ENCODE assay signal across 8 cellular contexts in the genomic region with DNA sequence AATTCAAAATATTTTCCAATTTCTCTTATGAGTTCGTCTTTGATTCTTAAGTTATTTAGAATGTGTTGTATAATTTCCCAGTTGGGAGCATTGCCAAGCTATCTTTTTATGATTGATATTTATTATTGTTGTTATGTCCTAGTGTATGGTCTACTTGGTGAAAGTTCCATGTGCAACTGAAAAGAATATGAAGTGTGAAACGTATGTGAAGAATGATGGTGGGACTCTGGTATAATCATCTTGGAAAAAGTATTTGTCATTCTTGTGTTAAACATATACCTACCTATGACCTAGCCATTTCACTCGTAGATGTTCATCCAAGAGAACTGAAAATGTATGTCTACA.
"Had no signal": no experiment of that assay in that cellular context is flagged by ENCODE, and none has a peak within 500 bp of the region (broad histone marks: within the 10 kb centered on the region; RNA-seq: fewer than 3 reads in every experiment).

No MANE protein-coding gene starts in this region.

- H3K9ac ChIP-seq: GM23248, KMS-11 had no signal

- FAIRE-seq: HTR-8/SVneo had no signal

- H2AFZ ChIP-seq: GM23248 had no signal

- H3K4me2 ChIP-seq: KMS-11 had no signal

- H3K4me3 ChIP-seq: GM23248 had no signal

- H3K27ac ChIP-seq: GM23248, KMS-11 had no signal

- DNase-seq: GM23248, GOT3, H7, HCEC 1CT, IMR-90, KBM-7 had no signal
